Comparison of ENCODE assay signal across 18 cellular contexts in genomic region chr11:86228269-86228966, GRCh38. TPM values are rescaled to one million over a fixed set of nuclear protein-coding genes. Genes with fewer than 3 reads are reported as not detected.
A peak's percentile ranks its signal among the peaks of the same experiment; 100 is the strongest.
DNase-seq lines count a peak whose midpoint lies in the region; ATAC-seq and FAIRE-seq lines count a peak whose summit lies in the region.
"Had no signal": no experiment of that assay in that cellular context is flagged by ENCODE, and none has a peak within 500 bp of the region (broad histone marks: within the 10 kb centered on the region; RNA-seq: fewer than 3 reads in every experiment).

No MANE protein-coding gene starts in this region.

- no peak for DNase-seq in activated T-cell treated with anti-CD3 and anti-CD28 coated beads, Interleukin-2, amount 50 U/mL, for 4 hours
- no peak for DNase-seq in activated T-cell treated with anti-CD3 and anti-CD28 coated beads, Interleukin-2, amount 50 U/mL, for 1 hour
- DNase-seq in GM19239 (ENCODE audit: insufficient read length, low spot score) (no peak), NCI-H1436 treated with DMSO at 0.1 percent for 48 hours (lab: John Stamatoyannopoulos, UW) (no peak), NCI-H446 treated with DMSO at 0.1 percent for 48 hours (lab: John Stamatoyannopoulos, UW) (no peak)
- no peak for DNase-seq in stimulated activated naive CD8-positive, alpha-beta T cell treated with anti-CD3 and anti-CD28 coated beads, Interleukin-15, Interleukin-2, amounts not matched to agents 100 U/mL and 50 U/mL, for 24 hours
- DNase-seq: activated effector memory CD4-positive, alpha-beta T cell treated with Interleukin-2 at 50 U/mL for 16 hours; anterior cingulate cortex; dermis blood vessel endothelial cell; glutamatergic neuron; KG1; mesenchymal stem cell; MV-4-11; NCI-H187; SJCRH30 had no signal

- peaks cover 6% of the 10 kb centered on the region for H3K9me3 Mint-ChIP-seq in activated T-cell treated with anti-CD3 and anti-CD28 coated beads, Interleukin-2, amount 50 U/mL, for 4 hours

- no peaks in the 10 kb centered on the region for H3K36me3 Mint-ChIP-seq in activated T-cell treated with anti-CD3 and anti-CD28 coated beads, Interleukin-2, amount 50 U/mL, for 4 hours (ENCODE audit: insufficient read depth)

- peaks cover 51% of the 10 kb centered on the region for H3K4me1 Mint-ChIP-seq in activated T-cell treated with anti-CD3 and anti-CD28 coated beads, Interleukin-2, amount 50 U/mL, for 4 hours (ENCODE audit: low read depth)

- no peaks in the 10 kb centered on the region for H3K27me3 Mint-ChIP-seq in activated T-cell treated with anti-CD3 and anti-CD28 coated beads, Interleukin-2, amount 50 U/mL, for 4 hours (ENCODE audit: low read depth)

- peak; percentile 81 to 86 for ATAC-seq in activated T-cell treated with anti-CD3 and anti-CD28 coated beads, Interleukin-2, amount 50 U/mL, for 4 hours
- ATAC-seq in HG03442 (IDR thresholded peaks at IDR 0.05; ENCODE audit: unreplicated experiment), result peak; percentile 68
- peak; percentile 91 for ATAC-seq in stimulated activated naive CD8-positive, alpha-beta T cell treated with anti-CD3 and anti-CD28 coated beads, Interleukin-15, Interleukin-2, amounts not matched to agents 100 U/mL and 50 U/mL, for 24 hours
- ATAC-seq in HG03520 (IDR thresholded peaks at IDR 0.05; ENCODE audit: unreplicated experiment), result no peak

- H3K4me3 Mint-ChIP-seq in activated T-cell treated with anti-CD3 and anti-CD28 coated beads, Interleukin-2, amount 50 U/mL, for 4 hours, result peak overlapping the region; percentile 54

- FAIRE-seq in GM19239 (lab: Jason Lieb, UNC), result peak; percentile 18
- FAIRE-seq: D721Med had no signal

RNA-seq across cellular contexts. Expression of gene EED, which starts 16.1 kb away (rescaled TPM):
- total RNA-seq in activated T-cell treated with anti-CD3 and anti-CD28 coated beads, Interleukin-2, amount 50 U/mL, for 4 hours, result 100 to 1,000 TPM; 171 to 197 (median 175) TPM
